19 cellular contexts compared by ENCODE assay signal in genomic region chr2:191006997-191007604, GRCh38. TPM values are rescaled to one million over a fixed set of nuclear protein-coding genes. Genes with fewer than 3 reads are reported as not detected.
DNase-seq lines count a peak whose midpoint lies in the region; ATAC-seq and TF ChIP-seq lines count a peak whose summit lies in the region.
"Had no signal": no experiment of that assay in that cellular context is flagged by ENCODE, and none has a peak within 500 bp of the region (broad histone marks: within the 10 kb centered on the region; RNA-seq: fewer than 3 reads in every experiment).

No MANE protein-coding gene starts in this region.

- TF ChIP-seq CTCF in progenitor cell of endocrine pancreas (IDR thresholded peaks at IDR 0.05; ENCODE audit: unreplicated experiment): no peak

- H3K27me3 Mint-ChIP-seq in activated naive CD4-positive, alpha-beta T cell treated with anti-CD3 and anti-CD28 coated beads, Interleukin-2, amount 50 U/mL, for 24 hours: no peaks in the 10 kb centered on the region
- no peaks in the 10 kb centered on the region for H3K27me3 Mint-ChIP-seq in progenitor cell of endocrine pancreas

- no peak for ATAC-seq in activated naive CD4-positive, alpha-beta T cell treated with anti-CD3 and anti-CD28 coated beads, Interleukin-2, amount 50 U/mL, for 72 hours
- ATAC-seq: K562, left lobe of liver, upper lobe of right lung, WTC11 had no signal

- peaks cover 80% of the 10 kb centered on the region for H3K4me1 Mint-ChIP-seq in activated naive CD4-positive, alpha-beta T cell treated with anti-CD3 and anti-CD28 coated beads, Interleukin-2, amount 50 U/mL, for 24 hours
- H3K4me1 Mint-ChIP-seq in progenitor cell of endocrine pancreas (ENCODE audit: low read depth): peaks cover 18% of the 10 kb centered on the region
- H3K4me1 Mint-ChIP-seq: WTC11 had no signal

- H3K4me3 Mint-ChIP-seq in activated naive CD4-positive, alpha-beta T cell treated with anti-CD3 and anti-CD28 coated beads, Interleukin-2, amount 50 U/mL, for 24 hours: peak overlapping the region; percentile 69
- no peak overlapping the region for H3K4me3 Mint-ChIP-seq in progenitor cell of endocrine pancreas (ENCODE audit: low read depth)
- H3K4me3 Mint-ChIP-seq: WTC11 had no signal

- peaks cover 6% of the 10 kb centered on the region for H3K9me3 Mint-ChIP-seq in activated naive CD4-positive, alpha-beta T cell treated with anti-CD3 and anti-CD28 coated beads, Interleukin-2, amount 50 U/mL, for 24 hours
- H3K9me3 Mint-ChIP-seq in activated naive CD4-positive, alpha-beta T cell treated with anti-CD3 and anti-CD28 coated beads, Interleukin-2, amount 50 U/mL, for 72 hours: peaks cover 8 to 15% of the 10 kb centered on the region in 2 donors
- H3K9me3 Mint-ChIP-seq in progenitor cell of endocrine pancreas (ENCODE audit: low read depth): no peaks in the 10 kb centered on the region
- H3K9me3 Mint-ChIP-seq: WTC11 had no signal

- H3K27ac Mint-ChIP-seq in activated naive CD4-positive, alpha-beta T cell treated with anti-CD3 and anti-CD28 coated beads, Interleukin-2, amount 50 U/mL, for 24 hours: peak overlapping the region; percentile 85
- H3K27ac Mint-ChIP-seq in activated naive CD4-positive, alpha-beta T cell treated with anti-CD3 and anti-CD28 coated beads, Interleukin-2, amount 50 U/mL, for 72 hours: peak overlapping the region; percentile 9 to 86
- H3K27ac Mint-ChIP-seq in progenitor cell of endocrine pancreas: peak overlapping the region; percentile 26
- H3K27ac Mint-ChIP-seq: WTC11 had no signal

- H3K36me3 Mint-ChIP-seq in activated naive CD4-positive, alpha-beta T cell treated with anti-CD3 and anti-CD28 coated beads, Interleukin-2, amount 50 U/mL, for 24 hours: peaks cover 62% of the 10 kb centered on the region
- peaks cover 71 to 81% of the 10 kb centered on the region in 2 donors for H3K36me3 Mint-ChIP-seq in activated naive CD4-positive, alpha-beta T cell treated with anti-CD3 and anti-CD28 coated beads, Interleukin-2, amount 50 U/mL, for 72 hours
- H3K36me3 Mint-ChIP-seq in progenitor cell of endocrine pancreas (ENCODE audit: insufficient read depth): peaks cover 61% of the 10 kb centered on the region

- DNase-seq in activated naive CD4-positive, alpha-beta T cell treated with Interleukin-2 at 50 U/mL for 16 hours: no peak
- DNase-seq in activated naive CD4-positive, alpha-beta T cell treated with anti-CD3 and anti-CD28 coated beads, Interleukin-2, amount 50 U/mL, for 72 hours (ENCODE audit: low spot score in 2 of 2): no peak
- DNase-seq in progenitor cell of endocrine pancreas (ENCODE audit: low spot score, unreplicated experiment): no peak
- DNase-seq in NCI-H2227 treated with DMSO at 0.1 percent for 48 hours (lab: John Stamatoyannopoulos, UW): no peak
- DNase-seq in NCI-H526 (lab: John Stamatoyannopoulos, UW): no peak
- DNase-seq in stimulated activated CD4-positive, alpha-beta T cell treated with anti-CD3 and anti-CD28 coated beads, Interleukin-4, amount 100 ng/mL, for 1 hour: no peak
- DNase-seq: cortex of kidney; NCI-H1694; NCI-H774; OCI-M1; SHP77 treated with DMSO at 0.1 percent for 48 hours; small intestine; stimulated activated CD4-positive, alpha-beta T cell treated with anti-CD3 and anti-CD28 coated beads, Interleukin-4, amount 100 ng/mL, for 24 hours; upper lobe of right lung had no signal

TF ChIP-seq in PFSK-1, 5 proteins besides CTCF, POLR2A, EP300 and RAD21:
- TF ChIP-seq POLR2AphosphoS5 (IDR thresholded peaks at IDR 0.05; ENCODE audit: low read depth, low read length): no peak
- TF ChIP-seq REST (IDR thresholded peaks at IDR 0.05; ENCODE audit: insufficient read depth in 1 of 2, low read depth in 2 of 2, low read length in 2 of 2): peak; percentile 49 to 81; a peak in 3 of 4 replicates
TF ChIP-seq in PFSK-1: peak in this region for 1.

RNA-seq across cellular contexts. Expression of gene STAT1, which starts 6.9 kb away (rescaled TPM):
- polyA plus RNA-seq in PFSK-1 (2012; ENCODE audit: insufficient read length, low read depth): 17.9 TPM
- total RNA-seq in activated naive CD4-positive, alpha-beta T cell treated with anti-CD3 and anti-CD28 coated beads, Interleukin-2, amount 50 U/mL, for 72 hours: 100 to 1,000 TPM; 230 to 510 TPM
- 264 and 274 TPM in 2 replicates for total RNA-seq in progenitor cell of endocrine pancreas

Comparison
In these comparisons a context has a peak if more than half of its experiments do, and no peak if none do; other contexts are left out.
1. H3K27ac Mint-ChIP-seq: peak in every context shown above with its lines; median percentile 85 in activated naive CD4-positive, alpha-beta T cell treated with anti-CD3 and anti-CD28 coated beads, Interleukin-2, amount 50 U/mL, for 24 hours; 48 in activated naive CD4-positive, alpha-beta T cell treated with anti-CD3 and anti-CD28 coated beads, Interleukin-2, amount 50 U/mL, for 72 hours; 26 in progenitor cell of endocrine pancreas.